Comparison of ENCODE assay signal across 8 cellular contexts in the genomic region with DNA sequence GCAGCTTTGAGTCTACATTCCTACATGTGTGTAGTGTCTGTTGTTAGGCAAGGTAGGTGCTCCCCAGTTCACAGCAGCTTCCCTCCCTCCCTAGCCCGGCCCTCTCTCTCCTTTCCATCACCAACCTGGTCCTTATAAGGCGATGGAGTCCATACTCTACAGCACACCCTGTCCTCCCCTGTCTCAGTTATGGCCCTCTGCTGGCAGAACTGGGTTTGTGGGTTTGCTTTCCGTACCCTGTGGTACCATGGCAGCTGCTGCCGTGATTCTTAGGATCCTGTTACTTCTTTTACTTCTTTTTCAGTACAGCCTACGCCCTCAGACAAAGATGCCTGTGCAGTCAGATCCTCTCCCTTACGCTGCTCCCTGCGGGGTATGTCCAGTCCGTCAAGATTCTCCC. TPM values are rescaled to one million over a fixed set of nuclear protein-coding genes. Genes with fewer than 3 reads are reported as not detected.
DNase-seq lines count a peak whose midpoint lies in the region; ATAC-seq and TF ChIP-seq lines count a peak whose summit lies in the region.

No MANE protein-coding gene starts in this region.

- intact Hi-C loops in natural killer cell (cut with micrococcal nuclease), result no loop called here

- H3K4me3 Mint-ChIP-seq in natural killer cell, result no peak overlapping the region
- no peak overlapping the region for H3K4me3 Mint-ChIP-seq in natural killer cell treated with Interleukin-12 subunit alpha and Interleukin-12 subunit beta and Interleukin-15 and Interleukin-18, amount 100 ng/mL, for 72 hours

- H3K27ac Mint-ChIP-seq in natural killer cell, result no peak overlapping the region
- H3K27ac Mint-ChIP-seq in natural killer cell treated with Interleukin-12 subunit alpha and Interleukin-12 subunit beta and Interleukin-15 and Interleukin-18, amount 100 ng/mL, for 72 hours, result peak overlapping the region in 1 of 2 donors; percentile 71

- no peaks in the 10 kb centered on the region for H3K9me3 Mint-ChIP-seq in natural killer cell
- no peaks in the 10 kb centered on the region for H3K9me3 Mint-ChIP-seq in natural killer cell treated with Interleukin-12 subunit alpha and Interleukin-12 subunit beta and Interleukin-15 and Interleukin-18, amount 100 ng/mL, for 72 hours

- peaks cover 5 to 6% of the 10 kb centered on the region in 2 donors for H3K27me3 Mint-ChIP-seq in natural killer cell (ENCODE audit: low read depth in 2 of 2)
- H3K27me3 Mint-ChIP-seq in natural killer cell treated with Interleukin-12 subunit alpha and Interleukin-12 subunit beta and Interleukin-15 and Interleukin-18, amount 100 ng/mL, for 72 hours, result no peaks in the 10 kb centered on the region

- ATAC-seq in natural killer cell, result peak; percentile 51 to 71 (median 52)
- no peak for ATAC-seq in natural killer cell treated with Interleukin-12 subunit alpha and Interleukin-12 subunit beta and Interleukin-15 and Interleukin-18, amount 100 ng/mL, for 72 hours
- ATAC-seq in left lobe of liver, result peak; percentile 85

- no peak for DNase-seq in natural killer cell
- no peak for DNase-seq in natural killer cell treated with Interleukin-12 subunit alpha and Interleukin-12 subunit beta and Interleukin-15 and Interleukin-18, amount 100 ng/mL, for 72 hours (ENCODE audit: low spot score)
- DNase-seq in M059J (ENCODE audit: low read depth), result peak; percentile 14
- DNase-seq in activated effector memory CD4-positive, alpha-beta T cell treated with Interleukin-2 at 50 U/mL for 16 hours, result peak; percentile 6
- no peak for DNase-seq in left lobe of liver (ENCODE audit: low spot score)
- no peak for DNase-seq in GOT3 (lab: John Stamatoyannopoulos, UW)
- no peak for DNase-seq in superior temporal gyrus (ENCODE audit: extremely low spot score)
- DNase-seq in NCI-H524 treated with DMSO at 0.1 percent for 48 hours (lab: John Stamatoyannopoulos, UW), result no peak

- peak; percentile 6 for TF ChIP-seq CTCF in natural killer cell (IDR thresholded peaks at IDR 0.05)

- H3K36me3 Mint-ChIP-seq in natural killer cell, result no peaks in the 10 kb centered on the region
- no peaks in the 10 kb centered on the region for H3K36me3 Mint-ChIP-seq in natural killer cell treated with Interleukin-12 subunit alpha and Interleukin-12 subunit beta and Interleukin-15 and Interleukin-18, amount 100 ng/mL, for 72 hours

- H3K4me1 Mint-ChIP-seq in natural killer cell, result peaks cover 16 to 22% of the 10 kb centered on the region in 2 donors
- peaks cover 10 to 11% of the 10 kb centered on the region in 2 donors for H3K4me1 Mint-ChIP-seq in natural killer cell treated with Interleukin-12 subunit alpha and Interleukin-12 subunit beta and Interleukin-15 and Interleukin-18, amount 100 ng/mL, for 72 hours (ENCODE audit: low read depth in 2 of 2)

RNA-seq across cellular contexts. Expression of gene AK5, which starts 31.7 kb away (rescaled TPM):
- total RNA-seq in natural killer cell (10 to 100 TPM in 2 of 3 donors, 1 to 10 TPM in 1; 9.4 to 29.8 (median 11.4) TPM), left lobe of liver (0.15 TPM)
- total RNA-seq in natural killer cell treated with Interleukin-12 subunit alpha and Interleukin-12 subunit beta and Interleukin-15 and Interleukin-18, amount 100 ng/mL, for 72 hours, result 1 to 10 TPM in 1 of 2 donors, not detected in 1; 1.2 TPM
- 3.7 and 5.6 TPM in 2 replicates for total RNA-seq in M059J (2014; rRNA removed; shearing (Covaris generic))

Comparison
In these comparisons a context has a peak if more than half of its experiments do, and no peak if none do; other contexts are left out.
1. ATAC-seq: peak in natural killer cell (3 of 3) and left lobe of liver (single experiment); none in natural killer cell treated with Interleukin-12 subunit alpha and Interleukin-12 subunit beta and Interleukin-15 and Interleukin-18, amount 100 ng/mL, for 72 hours (0 of 2).
2. DNase-seq: peak in M059J (single experiment) and activated effector memory CD4-positive, alpha-beta T cell treated with Interleukin-2 at 50 U/mL for 16 hours (single experiment); none in natural killer cell (single experiment), natural killer cell treated with Interleukin-12 subunit alpha and Interleukin-12 subunit beta and Interleukin-15 and Interleukin-18, amount 100 ng/mL, for 72 hours (single experiment), left lobe of liver (single experiment), GOT3 (single experiment), superior temporal gyrus (single experiment) and NCI-H524 treated with DMSO at 0.1 percent for 48 hours (single experiment).